Comparison of ENCODE assay signal across 10 cellular contexts in genomic region chr1:23524716-23525401, GRCh38. TPM values are rescaled to one million over a fixed set of nuclear protein-coding genes. Genes with fewer than 3 reads are reported as not detected.
DNase-seq lines count a peak whose midpoint lies in the region; ATAC-seq, FAIRE-seq and TF ChIP-seq lines count a peak whose summit lies in the region.
"Had no signal": no experiment of that assay in that cellular context is flagged by ENCODE, and none has a peak within 500 bp of the region (broad histone marks: within the 10 kb centered on the region; RNA-seq: fewer than 3 reads in every experiment).

No MANE protein-coding gene starts in this region.

- intact Hi-C loops in A673 (cut with micrococcal nuclease; ENCODE audit: unreplicated experiment) = no loop called here
- intact Hi-C loops in dendritic cell treated with granulocyte-macrophage colony-stimulating factor and Interleukin-4, amounts not matched to agents 40 ng/mL and 50 ng/mL, for 4 days (cut with micrococcal nuclease) = no loop called here

- H3K4me3 ChIP-seq in A673 (ENCODE audit: low read depth, low read length, poor library complexity, severe bottlenecking) = no peak overlapping the region

- POLR2A ChIA-PET in A673 (lab: Charles Lee; ENCODE audit: low non-redundant PET) = interaction anchor here (0.6 kb wide), 1 partner anchor 61 kb away, joined by 3 read pairs; no protein-coding TSS in a partner anchor

- BruUV-seq in A673 (replicated peaks; lab: Mats Ljungman, UMichigan) = no TSS peak

- H3K27ac ChIP-seq in A673 (ENCODE audit: low read depth, low read length, poor library complexity, severe bottlenecking) = peak overlapping the region; percentile 52

- no peak for FAIRE-seq in H54 (lab: Jason Lieb, UNC)
- FAIRE-seq: astrocyte had no signal

- H3K27me3 ChIP-seq in A673 (replicated peaks; ENCODE audit: insufficient read depth, low read depth, low read length, poor library complexity) = no peaks in the 10 kb centered on the region

- H3K4me1 ChIP-seq in A673 (ENCODE audit: insufficient read depth, low read length, poor library complexity, severe bottlenecking) = peaks cover 41% of the 10 kb centered on the region

- ATAC-seq in GM19463 (IDR thresholded peaks at IDR 0.05; ENCODE audit: unreplicated experiment) (peak; percentile 30), HG02610 (IDR thresholded peaks at IDR 0.05; ENCODE audit: unreplicated experiment) (no peak), GM21526 (IDR thresholded peaks at IDR 0.05; ENCODE audit: low FRiP score, unreplicated experiment) (no peak)

- H3K9me3 ChIP-seq in A673 (ENCODE audit: low read depth, low read length, poor library complexity, severe bottlenecking) = no peaks in the 10 kb centered on the region

- H3K4me1 Mint-ChIP-seq in dendritic cell treated with granulocyte-macrophage colony-stimulating factor and Interleukin-4, amounts not matched to agents 40 ng/mL and 50 ng/mL, for 4 days (ENCODE audit: low read depth) = peaks cover 68% of the 10 kb centered on the region

- H3K4me3 Mint-ChIP-seq in dendritic cell treated with granulocyte-macrophage colony-stimulating factor and Interleukin-4, amounts not matched to agents 40 ng/mL and 50 ng/mL, for 4 days = no peak overlapping the region

- H3K36me3 ChIP-seq in A673 (ENCODE audit: insufficient read depth, low read length, poor library complexity, severe bottlenecking) = peaks cover 36% of the 10 kb centered on the region

- peak; percentile 58 for DNase-seq in A673 (ENCODE audit: low spot score)
- DNase-seq in NCI-H82 treated with DMSO at 0.1 percent for 48 hours (lab: John Stamatoyannopoulos, UW; ENCODE audit: unreplicated experiment) = peak; percentile 31
- DNase-seq in middle frontal gyrus (ENCODE audit: extremely low spot score, low spot score) = no peak
- no peak for DNase-seq in H54 (ENCODE audit: insufficient read length, low spot score)
- DNase-seq: stimulated activated naive CD4-positive, alpha-beta T cell treated with Interleukin-2 at 50 U/mL for 16 hours had no signal

- no peaks in the 10 kb centered on the region for H3K9me3 Mint-ChIP-seq in dendritic cell treated with granulocyte-macrophage colony-stimulating factor and Interleukin-4, amounts not matched to agents 40 ng/mL and 50 ng/mL, for 4 days

- no peaks in the 10 kb centered on the region for H3K27me3 Mint-ChIP-seq in dendritic cell treated with granulocyte-macrophage colony-stimulating factor and Interleukin-4, amounts not matched to agents 40 ng/mL and 50 ng/mL, for 4 days

- CTCF ChIA-PET in A673 (lab: Charles Lee) = interaction anchor here (0.6 to 1.2 kb wide), 2 partner anchors 110 to 156 kb away, joined by 4 read pairs; no protein-coding TSS in a partner anchor

- no peak for TF ChIP-seq POLR2A in H54 (IDR thresholded peaks at IDR 0.05; ENCODE audit: low read depth, low read length)

- peak overlapping the region; percentile 97 for H3K27ac Mint-ChIP-seq in dendritic cell treated with granulocyte-macrophage colony-stimulating factor and Interleukin-4, amounts not matched to agents 40 ng/mL and 50 ng/mL, for 4 days

- TF ChIP-seq CTCF in A673 (conservative IDR thresholded peaks at IDR 0.05; ENCODE audit: low read depth, low read length) = no peak

- peaks cover 5% of the 10 kb centered on the region for H3K36me3 Mint-ChIP-seq in dendritic cell treated with granulocyte-macrophage colony-stimulating factor and Interleukin-4, amounts not matched to agents 40 ng/mL and 50 ng/mL, for 4 days (ENCODE audit: low read depth)

RNA-seq across cellular contexts. Expression of gene E2F2, which starts 6.2 kb away (rescaled TPM):
- 45.0 and 46.1 TPM in 2 replicates for total RNA-seq in A673 (2021)

RNA-seq across cellular contexts. Expression of gene ID3, which starts 34.4 kb away (rescaled TPM):
- 102 and 140 TPM in 2 replicates for total RNA-seq in A673 (2021)

RNA-seq across cellular contexts. Expression of gene ASAP3, which starts 40.9 kb away (rescaled TPM):
- 7.8 and 13.8 TPM in 2 replicates for total RNA-seq in A673 (2021)

Comparison
In these comparisons a context has a peak if more than half of its experiments do, and no peak if none do; other contexts are left out.
1. DNase-seq: peak in A673 (single experiment) and NCI-H82 treated with DMSO at 0.1 percent for 48 hours (single experiment); none in middle frontal gyrus (single experiment) and H54 (single experiment).